In genomic region chr10:97336942-97337719, GRCh38 we compare ENCODE assay signal across 7 cellular contexts. TPM values are rescaled to one million over a fixed set of nuclear protein-coding genes. Genes with fewer than 3 reads are reported as not detected.
A peak's percentile ranks its signal among the peaks of the same experiment; 100 is the strongest.
DNase-seq lines count a peak whose midpoint lies in the region; ATAC-seq and TF ChIP-seq lines count a peak whose summit lies in the region.

No MANE protein-coding gene starts in this region.

- H3K4me3 ChIP-seq in HUES48 (ENCODE audit: low read depth, low read length) (peak overlapping the region; percentile 34), SK-N-MC (peak overlapping the region; percentile 25), iPS-18a (ENCODE audit: low read length) (peak overlapping the region; percentile 23), stomach (no peak overlapping the region)

- H3K9me3 Mint-ChIP-seq in stimulated activated naive B cell treated with anti-CD40 and anti-IgM and Interleukin-4, amounts not matched to agents 10 μg/mL and 1 μg/mL and 100 μg/mL, for 72 hours, result no peaks in the 10 kb centered on the region
- H3K9me3 Mint-ChIP-seq in activated T-cell treated with anti-CD3 and anti-CD28 coated beads, Interleukin-2, amount 50 U/mL, for 4 hours, result no peaks in the 10 kb centered on the region

- TF ChIP-seq CTCF in stomach (IDR thresholded peaks at IDR 0.05), result no peak

- no peaks in the 10 kb centered on the region for H3K27me3 Mint-ChIP-seq in stimulated activated naive B cell treated with anti-CD40 and anti-IgM and Interleukin-4, amounts not matched to agents 10 μg/mL and 1 μg/mL and 100 μg/mL, for 72 hours
- H3K27me3 Mint-ChIP-seq in activated T-cell treated with anti-CD3 and anti-CD28 coated beads, Interleukin-2, amount 50 U/mL, for 4 hours (ENCODE audit: low read depth), result no peaks in the 10 kb centered on the region

- H3K4me1 Mint-ChIP-seq in stimulated activated naive B cell treated with anti-CD40 and anti-IgM and Interleukin-4, amounts not matched to agents 10 μg/mL and 1 μg/mL and 100 μg/mL, for 72 hours, result peaks cover 15 to 17% of the 10 kb centered on the region in 2 donors
- peaks cover 20% of the 10 kb centered on the region for H3K4me1 Mint-ChIP-seq in activated T-cell treated with anti-CD3 and anti-CD28 coated beads, Interleukin-2, amount 50 U/mL, for 4 hours (ENCODE audit: low read depth)

- 12 to 27% (median 19%) methylated on average over 9 of the region's 9 CpGs for WGBS in stomach, 5 donors

- H3K4me3 Mint-ChIP-seq in stimulated activated naive B cell treated with anti-CD40 and anti-IgM and Interleukin-4, amounts not matched to agents 10 μg/mL and 1 μg/mL and 100 μg/mL, for 72 hours, result no peak overlapping the region
- no peak overlapping the region for H3K4me3 Mint-ChIP-seq in activated T-cell treated with anti-CD3 and anti-CD28 coated beads, Interleukin-2, amount 50 U/mL, for 4 hours

- intact Hi-C loops in stomach (cut with DNase I; ENCODE audit: low total_unique reads), result no loop called here

- ATAC-seq in stimulated activated naive B cell treated with anti-CD40 and anti-IgM and Interleukin-4, amounts not matched to agents 10 μg/mL and 1 μg/mL and 100 μg/mL, for 72 hours (replicated peaks), result no peak
- ATAC-seq in activated T-cell treated with anti-CD3 and anti-CD28 coated beads, Interleukin-2, amount 50 U/mL, for 4 hours, result no peak

- DNase-seq in SK-N-MC (ENCODE audit: low read depth, low spot score) (no peak), stomach (peak; percentile 58), AG20443 (ENCODE audit: low spot score) (no peak)
- DNase-seq in stimulated activated naive B cell treated with anti-CD40 and anti-IgM and Interleukin-4, amounts not matched to agents 10 μg/mL and 1 μg/mL and 100 μg/mL, for 72 hours, result no peak
- DNase-seq in activated T-cell treated with anti-CD3 and anti-CD28 coated beads, Interleukin-2, amount 50 U/mL, for 4 hours, result no peak

- H3K27ac ChIP-seq in HUES48 (ENCODE audit: low read depth, low read length) (peak overlapping the region; percentile 90), SK-N-MC (no peak overlapping the region), iPS-18a (ENCODE audit: low read length) (no peak overlapping the region), stomach (peak overlapping the region; percentile 4 to 97 (median 40))

- peaks cover 6% of the 10 kb centered on the region; the same call in 1 of the 2 replicates for H3K36me3 ChIP-seq in HUES48 (ENCODE audit: control insufficient read depth, insufficient read depth, low read length)
- H3K36me3 ChIP-seq in SK-N-MC (ENCODE audit: insufficient read depth, low read length), result no peaks in the 10 kb centered on the region
- H3K36me3 ChIP-seq in iPS-18a (ENCODE audit: control insufficient read depth, low read depth, low read length), result no peaks in the 10 kb centered on the region
- no peaks in the 10 kb centered on the region for H3K36me3 ChIP-seq in stomach

- no peak overlapping the region for H3K27ac Mint-ChIP-seq in stimulated activated naive B cell treated with anti-CD40 and anti-IgM and Interleukin-4, amounts not matched to agents 10 μg/mL and 1 μg/mL and 100 μg/mL, for 72 hours

- peaks cover 2 to 8% of the 10 kb centered on the region in 2 donors for H3K36me3 Mint-ChIP-seq in stimulated activated naive B cell treated with anti-CD40 and anti-IgM and Interleukin-4, amounts not matched to agents 10 μg/mL and 1 μg/mL and 100 μg/mL, for 72 hours
- H3K36me3 Mint-ChIP-seq in activated T-cell treated with anti-CD3 and anti-CD28 coated beads, Interleukin-2, amount 50 U/mL, for 4 hours (ENCODE audit: insufficient read depth), result peaks cover 3% of the 10 kb centered on the region

- no peak overlapping the region for H3K9ac ChIP-seq in HUES48 (ENCODE audit: low read depth, low read length)
- H3K9ac ChIP-seq in SK-N-MC (ENCODE audit: insufficient read length), result no peak overlapping the region
- peak overlapping the region; percentile 8 for H3K9ac ChIP-seq in iPS-18a (ENCODE audit: low read length)

- TF ChIP-seq POLR2A in stomach (IDR thresholded peaks at IDR 0.05), result no peak

- no peaks in the 10 kb centered on the region for H3K9me3 ChIP-seq in HUES48 (ENCODE audit: control insufficient read depth, insufficient read depth, low read length)
- H3K9me3 ChIP-seq in SK-N-MC (ENCODE audit: low read depth, low read length), result no peaks in the 10 kb centered on the region
- H3K9me3 ChIP-seq in iPS-18a (ENCODE audit: control insufficient read depth, low read depth, low read length), result no peaks in the 10 kb centered on the region
- no peaks in the 10 kb centered on the region for H3K9me3 ChIP-seq in stomach

- no peaks in the 10 kb centered on the region for H3K27me3 ChIP-seq in HUES48 (ENCODE audit: control insufficient read depth, insufficient read depth, low read length)
- peaks cover 6% of the 10 kb centered on the region for H3K27me3 ChIP-seq in iPS-18a (ENCODE audit: control insufficient read depth, insufficient read depth, low read length)
- no peaks in the 10 kb centered on the region for H3K27me3 ChIP-seq in stomach

- TF ChIP-seq EP300 in stomach (IDR thresholded peaks at IDR 0.05), result no peak

- H3K4me1 ChIP-seq in HUES48 (ENCODE audit: control insufficient read depth, insufficient read depth, low read length) (peaks cover 20% of the 10 kb centered on the region), iPS-18a (ENCODE audit: control insufficient read depth, low read depth, low read length) (peaks cover 25% of the 10 kb centered on the region), stomach (peaks cover 22 to 46% (median 43%) of the 10 kb centered on the region in 4 donors)

RNA-seq across cellular contexts. Expression of gene FRAT2, which starts 2.6 kb away (rescaled TPM):
- 100 to 1,000 TPM in 1 of 5 donors, 10 to 100 TPM in 3, 1 to 10 TPM in 1; 6.4 to 213 (median 21.3) TPM for total RNA-seq in stomach
- polyA plus RNA-seq in stomach, result 10 to 100 TPM in 2 of 3 donors, 1 to 10 TPM in 1; 8.8 to 18.3 (median 10.4) TPM
- 10 to 100 TPM in 2 of 3 donors, 1 to 10 TPM in 1; 9.9 to 11.7 (median 11.4) TPM for total RNA-seq in activated T-cell treated with anti-CD3 and anti-CD28 coated beads, Interleukin-2, amount 50 U/mL, for 4 hours

RNA-seq across cellular contexts. Expression of gene FRAT1, which starts 18.1 kb away (rescaled TPM):
- total RNA-seq in stomach, result 10 to 100 TPM in 2 of 5 donors, 1 to 10 TPM in 2, not detected in 1; 1.8 to 26.4 (median 11.0) TPM
- polyA plus RNA-seq in stomach, result 1 to 10 TPM; 1.9 to 3.7 (median 2.1) TPM
- total RNA-seq in activated T-cell treated with anti-CD3 and anti-CD28 coated beads, Interleukin-2, amount 50 U/mL, for 4 hours, result 1 to 10 TPM; 1.6 to 3.2 (median 2.4) TPM

RNA-seq across cellular contexts. Expression of gene ARHGAP19, which starts 44.7 kb away (rescaled TPM):
- 10 to 100 TPM in 1 of 5 donors, 1 to 10 TPM in 4; 1.2 to 16.2 (median 9.0) TPM for total RNA-seq in stomach
- polyA plus RNA-seq in stomach, result 1 to 10 TPM; 2.4 to 4.6 (median 2.5) TPM
- total RNA-seq in activated T-cell treated with anti-CD3 and anti-CD28 coated beads, Interleukin-2, amount 50 U/mL, for 4 hours, result 10 to 100 TPM in 2 of 3 donors, 1 to 10 TPM in 1; 9.2 to 14.2 (median 10.6) TPM

Comparison
In these comparisons a context has a peak if more than half of its experiments do, and no peak if none do; other contexts are left out.
1. H3K27ac ChIP-seq: peak in HUES48 (single experiment) and stomach (5 of 5); none in SK-N-MC (single experiment) and iPS-18a (single experiment).
2. H3K4me3 ChIP-seq: peak in HUES48 (single experiment), SK-N-MC (single experiment) and iPS-18a (single experiment); none in stomach (0 of 4).